ENCODE assay signal across 8 cellular contexts in genomic region chr15:64653757-64654156, GRCh38.
DNase-seq lines count a peak whose midpoint lies in the region; ATAC-seq and TF ChIP-seq lines count a peak whose summit lies in the region.

No MANE protein-coding gene starts in this region.

- no peaks in the 10 kb centered on the region for H3K36me3 ChIP-seq in psoas muscle (ENCODE audit: insufficient read depth in 1 of 2, low read depth in 1 of 2)

- intact Hi-C loops in psoas muscle (cut with DNase I): no loop called here

- no peaks in the 10 kb centered on the region for H3K27me3 ChIP-seq in psoas muscle (ENCODE audit: insufficient read depth in 3 of 3, low read length in 2 of 3)

- no peak overlapping the region for H3K27ac ChIP-seq in psoas muscle

- TF ChIP-seq CTCF in psoas muscle (IDR thresholded peaks at IDR 0.05): peak; percentile 30

- H3K4me1 ChIP-seq in psoas muscle: peaks cover 10% of the 10 kb centered on the region

- WGBS in psoas muscle, 3 donors: 76 to 89% (median 81%) methylated on average over 3 of the region's 3 CpGs

- ATAC-seq in psoas muscle (no peak), HG03039 (IDR thresholded peaks at IDR 0.05; ENCODE audit: unreplicated experiment) (no peak)

- H3K4me3 ChIP-seq in psoas muscle: no peak overlapping the region

- no peaks in the 10 kb centered on the region for H3K9me3 ChIP-seq in psoas muscle

- DNase-seq in DMS53 (lab: John Stamatoyannopoulos, UW): peak; percentile 15
- DNase-seq in DMS53 treated with DMSO at 0.1 percent for 48 hours (lab: John Stamatoyannopoulos, UW; ENCODE audit: unreplicated experiment): no peak
- DNase-seq in NCI-H1694 treated with DMSO at 0.1 percent for 48 hours (lab: John Stamatoyannopoulos, UW): peak; percentile 5
- peak; percentile 51 for DNase-seq in dermis blood vessel endothelial cell
- no peak for DNase-seq in psoas muscle
- no peak for DNase-seq in NCI-H2029 (lab: John Stamatoyannopoulos, UW)
- DNase-seq in COLO668 (lab: John Stamatoyannopoulos, UW; ENCODE audit: unreplicated experiment): no peak

Comparison
In these comparisons a context has a peak if more than half of its experiments do, and no peak if none do; other contexts are left out.
1. DNase-seq: peak in DMS53 (single experiment), NCI-H1694 treated with DMSO at 0.1 percent for 48 hours (single experiment) and dermis blood vessel endothelial cell (single experiment); none in DMS53 treated with DMSO at 0.1 percent for 48 hours (single experiment), psoas muscle (0 of 2), NCI-H2029 (single experiment) and COLO668 (single experiment).